15 cellular contexts compared by ENCODE assay signal in genomic region chr7:44291066-44291732, GRCh38. TPM values are rescaled to one million over a fixed set of nuclear protein-coding genes. Genes with fewer than 3 reads are reported as not detected.
DNase-seq lines count a peak whose midpoint lies in the region; ATAC-seq and TF ChIP-seq lines count a peak whose summit lies in the region.
"Had no signal": no experiment of that assay in that cellular context is flagged by ENCODE, and none has a peak within 500 bp of the region (broad histone marks: within the 10 kb centered on the region; RNA-seq: fewer than 3 reads in every experiment).

No MANE protein-coding gene starts in this region.

- no peak overlapping the region for H3K4me2 ChIP-seq in GM23338

- peak; percentile 11 for DNase-seq in activated T-cell treated with anti-CD3 and anti-CD28 coated beads, Interleukin-2, amount 50 U/mL, for 1 hour
- DNase-seq in activated T-cell treated with anti-CD3 and anti-CD28 coated beads, Interleukin-2, amount 50 U/mL, for 72 hours, result no peak
- DNase-seq in islet precursor cell (peak; percentile 32), type B pancreatic cell (ENCODE audit: extremely low spot score, unreplicated experiment) (peak; percentile 64), GM23338 (ENCODE audit: low spot score) (no peak), cerebellum (ENCODE audit: low spot score) (no peak)
- DNase-seq: AML-193, GOT3, hypothalamus, NCI-H345, T1000 had no signal

- H3K79me2 ChIP-seq in GM23338 (replicated peaks; ENCODE audit: insufficient read depth), result no peaks in the 10 kb centered on the region

- H2AFZ ChIP-seq in GM23338, result no peak overlapping the region

- no peak for ATAC-seq in activated T-cell treated with anti-CD3 and anti-CD28 coated beads, Interleukin-2, amount 50 U/mL, for 72 hours (replicated peaks in 1 of 2)
- ATAC-seq in GM23338 (no peak), GM18858 (IDR thresholded peaks at IDR 0.05; ENCODE audit: unreplicated experiment) (no peak)

- H3K4me1 Mint-ChIP-seq in activated T-cell treated with anti-CD3 and anti-CD28 coated beads, Interleukin-2, amount 50 U/mL, for 72 hours (ENCODE audit: low read depth), result no peaks in the 10 kb centered on the region
- H3K4me1 Mint-ChIP-seq in type B pancreatic cell (ENCODE audit: unreplicated experiment) (peaks cover 4% of the 10 kb centered on the region), GM23338 (peaks cover 15% of the 10 kb centered on the region; the same call in 2 of the 3 replicates)

- no peaks in the 10 kb centered on the region for H4K20me1 ChIP-seq in GM23338 (replicated peaks; ENCODE audit: insufficient read depth)

- H3K4me1 ChIP-seq in GM23338 (ENCODE audit: insufficient read depth), result no peaks in the 10 kb centered on the region
- H3K4me1 ChIP-seq: prostate gland had no signal

- no peak overlapping the region for H3K4me3 Mint-ChIP-seq in activated T-cell treated with anti-CD3 and anti-CD28 coated beads, Interleukin-2, amount 50 U/mL, for 72 hours
- H3K4me3 Mint-ChIP-seq in type B pancreatic cell (no peak overlapping the region), GM23338 (no peak overlapping the region)

- no peaks in the 10 kb centered on the region for H3K9me2 ChIP-seq in GM23338 (ENCODE audit: insufficient read depth)

- no peaks in the 10 kb centered on the region for H3K9me3 Mint-ChIP-seq in activated T-cell treated with anti-CD3 and anti-CD28 coated beads, Interleukin-2, amount 50 U/mL, for 72 hours
- H3K9me3 Mint-ChIP-seq in type B pancreatic cell (no peaks in the 10 kb centered on the region), GM23338 (no peaks in the 10 kb centered on the region)

- H3K27ac Mint-ChIP-seq in activated T-cell treated with anti-CD3 and anti-CD28 coated beads, Interleukin-2, amount 50 U/mL, for 72 hours, result no peak overlapping the region
- H3K27ac Mint-ChIP-seq in type B pancreatic cell (no peak overlapping the region), GM23338 (no peak overlapping the region)

- H3F3A ChIP-seq in GM23338 (replicated peaks; ENCODE audit: low read depth), result no peaks in the 10 kb centered on the region

- no peaks in the 10 kb centered on the region for H3K36me3 ChIP-seq in GM23338 (ENCODE audit: insufficient read depth)
- H3K36me3 ChIP-seq: prostate gland had no signal

- H3K36me3 Mint-ChIP-seq in activated T-cell treated with anti-CD3 and anti-CD28 coated beads, Interleukin-2, amount 50 U/mL, for 72 hours (ENCODE audit: insufficient read depth in 2 of 2), result no peaks in the 10 kb centered on the region
- H3K36me3 Mint-ChIP-seq in type B pancreatic cell (no peaks in the 10 kb centered on the region), GM23338 (ENCODE audit: low read depth) (no peaks in the 10 kb centered on the region)

- TF ChIP-seq CTCF in type B pancreatic cell (conservative IDR thresholded peaks at IDR 0.05) (no peak), GM23338 (conservative IDR thresholded peaks at IDR 0.05; ENCODE audit: low read depth in 2 of 2) (no peak)

- no peaks in the 10 kb centered on the region for H3K27me3 ChIP-seq in GM23338 (ENCODE audit: insufficient read depth)

- H3K27ac ChIP-seq in angular gyrus (ENCODE audit: low read depth, low read length) (peak overlapping the region; percentile 44), GM23338 (ENCODE audit: low read depth) (no peak overlapping the region)
- H3K27ac ChIP-seq: HL-60, prostate gland had no signal

- peaks cover 32% of the 10 kb centered on the region for H3K27me3 Mint-ChIP-seq in activated T-cell treated with anti-CD3 and anti-CD28 coated beads, Interleukin-2, amount 50 U/mL, for 72 hours (ENCODE audit: low read depth)
- peaks cover 28% of the 10 kb centered on the region for H3K27me3 Mint-ChIP-seq in type B pancreatic cell
- H3K27me3 Mint-ChIP-seq in GM23338 (ENCODE audit: insufficient read depth, low read depth, poor library complexity), result peaks cover 3% of the 10 kb centered on the region

- H3K4me3 ChIP-seq in GM23338, result no peak overlapping the region
- H3K4me3 ChIP-seq: prostate gland had no signal

TF ChIP-seq in GM23338, 12 proteins besides CTCF, POLR2A, EP300 and RAD21:
- TF ChIP-seq JUNB (IDR thresholded peaks at IDR 0.05; ENCODE audit: unreplicated experiment) (no peak), NANOG (IDR thresholded peaks at IDR 0.05; ENCODE audit: borderline replicate concordance) (no peak), POLR2AphosphoS5 (IDR thresholded peaks at IDR 0.05; ENCODE audit: low read depth) (no peak), STAT1 (IDR thresholded peaks at IDR 0.05; ENCODE audit: unreplicated experiment) (no peak), ZNF331 (CRISPR knock-in tag; IDR thresholded peaks at IDR 0.05; ENCODE audit: low read depth) (no peak), CREB1 (CRISPR knock-in tag; IDR thresholded peaks at IDR 0.05; ENCODE audit: low read depth) (no peak), EZH2 (IDR thresholded peaks at IDR 0.05; ENCODE audit: low read depth, unreplicated experiment) (no peak), EZH2phosphoT487 (IDR thresholded peaks at IDR 0.05; ENCODE audit: unreplicated experiment) (no peak), ZNF114 (CRISPR knock-in tag; IDR thresholded peaks at IDR 0.05) (no peak)
- TF ChIP-seq, protein P1, sequence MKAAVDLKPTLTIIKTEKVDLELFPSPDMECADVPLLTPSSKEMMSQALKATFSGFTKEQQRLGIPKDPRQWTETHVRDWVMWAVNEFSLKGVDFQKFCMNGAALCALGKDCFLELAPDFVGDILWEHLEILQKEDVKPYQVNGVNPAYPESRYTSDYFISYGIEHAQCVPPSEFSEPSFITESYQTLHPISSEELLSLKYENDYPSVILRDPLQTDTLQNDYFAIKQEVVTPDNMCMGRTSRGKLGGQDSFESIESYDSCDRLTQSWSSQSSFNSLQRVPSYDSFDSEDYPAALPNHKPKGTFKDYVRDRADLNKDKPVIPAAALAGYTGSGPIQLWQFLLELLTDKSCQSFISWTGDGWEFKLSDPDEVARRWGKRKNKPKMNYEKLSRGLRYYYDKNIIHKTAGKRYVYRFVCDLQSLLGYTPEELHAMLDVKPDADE (IDR thresholded peaks at IDR 0.05), result no peak
- TF ChIP-seq, protein P2, sequence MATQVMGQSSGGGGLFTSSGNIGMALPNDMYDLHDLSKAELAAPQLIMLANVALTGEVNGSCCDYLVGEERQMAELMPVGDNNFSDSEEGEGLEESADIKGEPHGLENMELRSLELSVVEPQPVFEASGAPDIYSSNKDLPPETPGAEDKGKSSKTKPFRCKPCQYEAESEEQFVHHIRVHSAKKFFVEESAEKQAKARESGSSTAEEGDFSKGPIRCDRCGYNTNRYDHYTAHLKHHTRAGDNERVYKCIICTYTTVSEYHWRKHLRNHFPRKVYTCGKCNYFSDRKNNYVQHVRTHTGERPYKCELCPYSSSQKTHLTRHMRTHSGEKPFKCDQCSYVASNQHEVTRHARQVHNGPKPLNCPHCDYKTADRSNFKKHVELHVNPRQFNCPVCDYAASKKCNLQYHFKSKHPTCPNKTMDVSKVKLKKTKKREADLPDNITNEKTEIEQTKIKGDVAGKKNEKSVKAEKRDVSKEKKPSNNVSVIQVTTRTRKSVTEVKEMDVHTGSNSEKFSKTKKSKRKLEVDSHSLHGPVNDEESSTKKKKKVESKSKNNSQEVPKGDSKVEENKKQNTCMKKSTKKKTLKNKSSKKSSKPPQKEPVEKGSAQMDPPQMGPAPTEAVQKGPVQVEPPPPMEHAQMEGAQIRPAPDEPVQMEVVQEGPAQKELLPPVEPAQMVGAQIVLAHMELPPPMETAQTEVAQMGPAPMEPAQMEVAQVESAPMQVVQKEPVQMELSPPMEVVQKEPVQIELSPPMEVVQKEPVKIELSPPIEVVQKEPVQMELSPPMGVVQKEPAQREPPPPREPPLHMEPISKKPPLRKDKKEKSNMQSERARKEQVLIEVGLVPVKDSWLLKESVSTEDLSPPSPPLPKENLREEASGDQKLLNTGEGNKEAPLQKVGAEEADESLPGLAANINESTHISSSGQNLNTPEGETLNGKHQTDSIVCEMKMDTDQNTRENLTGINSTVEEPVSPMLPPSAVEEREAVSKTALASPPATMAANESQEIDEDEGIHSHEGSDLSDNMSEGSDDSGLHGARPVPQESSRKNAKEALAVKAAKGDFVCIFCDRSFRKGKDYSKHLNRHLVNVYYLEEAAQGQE (IDR thresholded peaks at IDR 0.05; ENCODE audit: unreplicated experiment), result no peak

RNA-seq across cellular contexts. Expression of gene CAMK2B, which starts 34.2 kb away (rescaled TPM):
- 1 to 10 TPM in 1 of 2 donors, under 1 TPM in 1; 0.86 to 1.4 TPM for total RNA-seq in activated T-cell treated with anti-CD3 and anti-CD28 coated beads, Interleukin-2, amount 50 U/mL, for 72 hours
- total RNA-seq in type B pancreatic cell (ENCODE audit: low replicate concordance) (7.6 and 8.4 TPM in 2 replicates), cerebellum (33.6 TPM)
- total RNA-seq in GM23338 (2014; rRNA removed; shearing (Covaris generic)), result not detected in 2 replicates
- not detected in 2 replicates for polyA plus RNA-seq in GM23338 (2016; fragmentation: Nextera tagmentation; extraction: Ambion mirVana)

Comparison
In these comparisons a context has a peak if more than half of its experiments do, and no peak if none do; other contexts are left out.
1. DNase-seq: peak in activated T-cell treated with anti-CD3 and anti-CD28 coated beads, Interleukin-2, amount 50 U/mL, for 1 hour (single experiment), islet precursor cell (single experiment) and type B pancreatic cell (single experiment); none in activated T-cell treated with anti-CD3 and anti-CD28 coated beads, Interleukin-2, amount 50 U/mL, for 72 hours (0 of 2), GM23338 (single experiment) and cerebellum (single experiment).